26 cellular contexts compared by ENCODE assay signal in genomic region chr1:189929501-189930099, GRCh38.
"Had no signal": no experiment of that assay in that cellular context is flagged by ENCODE, and none has a peak within 500 bp of the region (broad histone marks: within the 10 kb centered on the region; RNA-seq: fewer than 3 reads in every experiment).

No MANE protein-coding gene starts in this region.

- H3K9me3 ChIP-seq: esophagus squamous epithelium, gastrocnemius medialis, lower lobe of right lung, right lobe of liver, uterus had no signal

- H3K4me3 ChIP-seq: coronary artery, esophagus squamous epithelium, gastrocnemius medialis, lower lobe of right lung, mucosa of descending colon, right lobe of liver, skin epidermis, uterus had no signal

- DNase-seq: activated CD8-positive, alpha-beta memory T cell treated with anti-CD3 and anti-CD28 coated beads for 24 hours; activated CD8-positive, alpha-beta memory T cell treated with anti-CD3 and anti-CD28 coated beads, Interleukin-2, amount 50 U/mL, for 4 hours; activated naive CD4-positive, alpha-beta T cell treated with Interleukin-2 at 50 U/mL for 16 hours; activated naive CD8-positive, alpha-beta T cell treated with anti-CD3 and anti-CD28 coated beads, Interleukin-2, amount 10 ng/mL, durations not matched to agents 7 days and 5 days; activated T-cell treated with anti-CD3 and anti-CD28 coated beads, Interleukin-2, amount 50 U/mL, for 4 hours; amygdala; cerebellar nuclear complex; esophagus squamous epithelium; gastrocnemius medialis; head of caudate nucleus; hypothalamus; islet precursor cell; left colon; lower lobe of right lung; mesendoderm; mucosa of descending colon; nephron progenitor cell; right lobe of liver; stimulated activated CD4-positive, alpha-beta T cell treated with anti-CD3 and anti-CD28 coated beads, Interleukin-2, amount 100 ng/mL, for 24 hours; stimulated activated naive CD8-positive, alpha-beta T cell treated with anti-CD3 and anti-CD28 coated beads, Interleukin-15, amount 100 ng/mL, for 72 hours; T-helper 9 cell; trophoblast cell; uterus had no signal

- H3K27me3 ChIP-seq: esophagus squamous epithelium, gastrocnemius medialis, right lobe of liver, uterus had no signal

- H3K4me1 ChIP-seq: esophagus squamous epithelium, gastrocnemius medialis, lower lobe of right lung, right lobe of liver, uterus had no signal

- H3K36me3 ChIP-seq: esophagus squamous epithelium, gastrocnemius medialis, lower lobe of right lung, right lobe of liver, uterus had no signal

- ATAC-seq: activated T-cell treated with anti-CD3 and anti-CD28 coated beads, Interleukin-2, amount 50 U/mL, for 4 hours; gastrocnemius medialis; left colon; lower lobe of right lung; mucosa of descending colon; right lobe of liver; stimulated activated effector memory CD8-positive, alpha-beta T cell treated with anti-CD3 and anti-CD28 coated beads, Interleukin-12 subunit alpha, Interleukin-12 subunit beta, amount 100 ng/mL, for 72 hours; stimulated activated naive CD8-positive, alpha-beta T cell treated with anti-CD3 and anti-CD28 coated beads, Interleukin-15, amount 100 ng/mL, for 72 hours had no signal

- H3K27ac ChIP-seq: coronary artery, esophagus squamous epithelium, gastrocnemius medialis, lower lobe of right lung, right lobe of liver, skin epidermis, uterus had no signal
